20 cellular contexts compared by ENCODE assay signal in the genomic region with DNA sequence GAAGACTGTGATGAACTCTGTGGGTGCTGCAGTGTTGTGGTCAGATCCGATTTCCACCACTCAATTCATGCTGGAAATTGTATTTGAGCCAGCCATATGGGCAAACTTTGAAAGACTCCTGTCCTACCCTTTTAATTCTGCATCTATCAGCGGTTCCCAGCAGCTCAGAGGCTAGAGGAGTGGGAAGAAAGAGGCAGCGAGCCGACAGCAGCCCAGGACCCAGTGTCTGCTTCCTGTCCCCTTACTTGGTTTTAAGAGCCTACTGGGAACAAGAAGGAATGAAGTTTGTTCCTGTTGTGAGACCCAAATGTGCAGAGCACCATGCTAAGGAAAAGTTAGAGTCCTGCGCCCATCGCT.
"Had no signal": no experiment of that assay in that cellular context is flagged by ENCODE, and none has a peak within 500 bp of the region (broad histone marks: within the 10 kb centered on the region; RNA-seq: fewer than 3 reads in every experiment).

No MANE protein-coding gene starts in this region.

- H3K27ac Mint-ChIP-seq: dendritic cell treated with granulocyte-macrophage colony-stimulating factor and Interleukin-4, amounts not matched to agents 40 ng/mL and 50 ng/mL, for 4 days had no signal

- H3K9me3 ChIP-seq: heart left ventricle, right atrium auricular region, sigmoid colon, suprapubic skin, tibial nerve, upper lobe of right lung, vagina had no signal

- H3K4me3 Mint-ChIP-seq: dendritic cell treated with granulocyte-macrophage colony-stimulating factor and Interleukin-4, amounts not matched to agents 40 ng/mL and 50 ng/mL, for 4 days; effector memory CD8-positive, alpha-beta T cell; naive thymus-derived CD8-positive, alpha-beta T cell; neural crest cell had no signal

- ATAC-seq: effector memory CD8-positive, alpha-beta T cell; naive thymus-derived CD8-positive, alpha-beta T cell; stimulated activated naive CD8-positive, alpha-beta T cell treated with anti-CD3 and anti-CD28 coated beads, Interleukin-15, Interleukin-2, amounts not matched to agents 100 U/mL and 50 U/mL, for 24 hours; upper lobe of right lung had no signal

- H3K27ac ChIP-seq: heart left ventricle, right atrium auricular region, sigmoid colon, upper lobe of right lung had no signal

- H3K9me3 Mint-ChIP-seq: dendritic cell treated with granulocyte-macrophage colony-stimulating factor and Interleukin-4, amounts not matched to agents 40 ng/mL and 50 ng/mL, for 4 days; effector memory CD8-positive, alpha-beta T cell; naive thymus-derived CD8-positive, alpha-beta T cell; neural crest cell had no signal

- DNase-seq: central memory CD4-positive, alpha-beta T cell; effector memory CD8-positive, alpha-beta T cell; foreskin melanocyte; heart left ventricle; hypothalamus; kidney glomerular epithelial cell; naive thymus-derived CD8-positive, alpha-beta T cell; occipital lobe; sigmoid colon; small intestine; stimulated activated CD4-positive, alpha-beta T cell treated with anti-CD3 and anti-CD28 coated beads, Interleukin-12 subunit alpha, Interleukin-12 subunit beta, amount 100 ng/mL, for 4 hours; stimulated activated CD4-positive, alpha-beta T cell treated with anti-CD3 and anti-CD28 coated beads, Interleukin-2, amount 100 ng/mL, for 48 hours; stimulated activated naive CD8-positive, alpha-beta T cell treated with anti-CD3 and anti-CD28 coated beads, Interleukin-15, Interleukin-2, amounts not matched to agents 100 U/mL and 50 U/mL, for 24 hours; upper lobe of right lung had no signal

- H3K27me3 Mint-ChIP-seq: dendritic cell treated with granulocyte-macrophage colony-stimulating factor and Interleukin-4, amounts not matched to agents 40 ng/mL and 50 ng/mL, for 4 days; effector memory CD8-positive, alpha-beta T cell; naive thymus-derived CD8-positive, alpha-beta T cell had no signal

- H3K27me3 ChIP-seq: heart left ventricle, right atrium auricular region, sigmoid colon, suprapubic skin, tibial nerve, upper lobe of right lung, vagina had no signal

- H3K4me1 ChIP-seq: right atrium auricular region, upper lobe of right lung had no signal

- H3K36me3 ChIP-seq: right atrium auricular region, sigmoid colon, suprapubic skin, tibial nerve, upper lobe of right lung, vagina had no signal

- H3K4me3 ChIP-seq: heart left ventricle, right atrium auricular region, sigmoid colon, suprapubic skin, tibial nerve, upper lobe of right lung, vagina had no signal
